ENCODE assay signal across 22 cellular contexts in the genomic region with DNA sequence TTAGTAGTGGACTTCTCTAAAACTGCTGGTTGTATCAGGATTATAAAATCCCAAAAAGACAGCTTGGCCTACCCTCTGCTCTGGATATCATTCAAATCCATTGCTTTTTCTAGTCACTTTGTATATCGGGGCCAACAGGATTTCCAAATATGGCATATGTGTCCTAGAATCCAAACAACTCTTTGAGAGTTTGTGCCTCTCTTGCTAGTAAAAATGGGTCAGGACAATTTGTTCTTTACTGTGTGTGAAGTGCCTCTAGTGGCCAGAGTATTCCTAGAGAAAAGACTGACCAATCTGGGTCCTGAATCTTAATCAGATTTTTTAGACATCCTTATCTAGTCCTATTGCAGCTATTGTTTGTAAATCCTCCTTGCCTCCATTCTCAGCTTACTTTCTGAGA. TPM values are rescaled to one million over a fixed set of nuclear protein-coding genes. Genes with fewer than 3 reads are reported as not detected.
DNase-seq lines count a peak whose midpoint lies in the region; ATAC-seq and TF ChIP-seq lines count a peak whose summit lies in the region.
"Had no signal": no experiment of that assay in that cellular context is flagged by ENCODE, and none has a peak within 500 bp of the region (broad histone marks: within the 10 kb centered on the region; RNA-seq: fewer than 3 reads in every experiment).

No MANE protein-coding gene starts in this region.

- no CpG with 5 or more reads among the region's 1 CpG for WGBS in H9 (ENCODE audit: extremely low coverage, insufficient read length, low lambda C conversion rate)

- ATAC-seq in RWPE2 (ENCODE audit: low read depth) = no peak
- ATAC-seq: SK-N-SH treated with all-trans-retinoic acid at 6 μM for 48 hours; stimulated activated memory B cell treated with anti-CD40 and anti-IgM and Interleukin-4, amounts not matched to agents 10 μg/mL and 1 μg/mL and 100 μg/mL, for 72 hours had no signal

- H3K36me3 Mint-ChIP-seq in H9 (ENCODE audit: insufficient read depth in 1 of 3, low read depth in 3 of 3) = peaks cover 0 to 6% (median 1%) of the 10 kb centered on the region in 3 experiments; a peak in 1 of 7 replicates
- peaks cover 6% of the 10 kb centered on the region for H3K36me3 Mint-ChIP-seq in glutamatergic neuron (ENCODE audit: unreplicated experiment)
- no peaks in the 10 kb centered on the region for H3K36me3 Mint-ChIP-seq in neural progenitor cell
- no peaks in the 10 kb centered on the region for H3K36me3 Mint-ChIP-seq in activated naive CD8-positive, alpha-beta T cell treated with anti-CD3 and anti-CD28 coated beads for 36 hours
- H3K36me3 Mint-ChIP-seq in HFFc6 (ENCODE audit: low read depth) = no peaks in the 10 kb centered on the region
- H3K36me3 Mint-ChIP-seq: activated naive CD4-positive, alpha-beta T cell treated with anti-CD3 and anti-CD28 coated beads, Interleukin-2, amount 10 ng/mL, durations not matched to agents 7 days and 5 days; CD4-positive, CD25-positive, alpha-beta regulatory T cell; stimulated activated memory B cell treated with anti-CD40 and anti-IgM and Interleukin-4, amounts not matched to agents 10 μg/mL and 1 μg/mL and 100 μg/mL, for 72 hours had no signal

- H2BK5ac ChIP-seq in H9 (ENCODE audit: insufficient read length, low read length) = no peak overlapping the region

- H4K20me1 ChIP-seq in H9 (ENCODE audit: control insufficient read depth, insufficient read depth, insufficient read length) = no peaks in the 10 kb centered on the region
- no peaks in the 10 kb centered on the region for H4K20me1 ChIP-seq in neural progenitor cell (ENCODE audit: low read depth)

- no peak overlapping the region for H2BK15ac ChIP-seq in H9 (ENCODE audit: low read depth, low read length)

- H4K91ac ChIP-seq in H9 (ENCODE audit: insufficient read length, low read depth, low read length) = no peak overlapping the region

- H3K4me1 ChIP-seq in H9 (ENCODE audit: insufficient read depth, low read length) = no peaks in the 10 kb centered on the region; the same call in 1 of the 2 replicates
- no peaks in the 10 kb centered on the region for H3K4me1 ChIP-seq in RWPE2 (ENCODE audit: insufficient read depth, poor library complexity, severe bottlenecking)
- H3K4me1 ChIP-seq in neural progenitor cell = no peaks in the 10 kb centered on the region

- no peak overlapping the region for H4K8ac ChIP-seq in H9 (replicated peaks; ENCODE audit: insufficient read length, low read depth, low read length)

- no peak overlapping the region for H4K5ac ChIP-seq in H9 (ENCODE audit: insufficient read length, low read depth, low read length)

- H2BK120ac ChIP-seq in H9 (ENCODE audit: low read depth, low read length, poor library complexity, severe bottlenecking) = no peak overlapping the region

- no peaks in the 10 kb centered on the region for H3K23me2 ChIP-seq in H9 (ENCODE audit: insufficient read length, low read depth, low read length, poor library complexity, severe bottlenecking)

- H3K27ac ChIP-seq in H9 (ENCODE audit: insufficient read length, low read depth, low read length) = no peak overlapping the region
- no peak overlapping the region for H3K27ac ChIP-seq in RWPE2 (ENCODE audit: poor library complexity, severe bottlenecking)
- H3K27ac ChIP-seq in neural progenitor cell = no peak overlapping the region

- H3K36me3 ChIP-seq in RWPE2 (ENCODE audit: low read depth) (no peaks in the 10 kb centered on the region), neural progenitor cell (no peaks in the 10 kb centered on the region)

- H3T11ph ChIP-seq in H9 (ENCODE audit: low read length) = no peak overlapping the region

- H3K27me3 ChIP-seq in H9 (ENCODE audit: insufficient read depth, low read length) (no peaks in the 10 kb centered on the region), RWPE2 (ENCODE audit: insufficient read depth, poor library complexity, severe bottlenecking) (no peaks in the 10 kb centered on the region), neural progenitor cell (no peaks in the 10 kb centered on the region)
- H3K27me3 ChIP-seq: testis had no signal

- H3F3A ChIP-seq in neural progenitor cell (ENCODE audit: low read depth) = no peaks in the 10 kb centered on the region

- H3K23ac ChIP-seq in H9 (ENCODE audit: insufficient read length, low read depth, low read length) = no peak overlapping the region

- H2BK12ac ChIP-seq in H9 (ENCODE audit: insufficient read length, low read depth, low read length) = no peak overlapping the region

- H3K79me2 ChIP-seq in H9 (ENCODE audit: insufficient read depth, low read length) = no peaks in the 10 kb centered on the region
- no peaks in the 10 kb centered on the region for H3K79me2 ChIP-seq in neural progenitor cell (ENCODE audit: low read depth)

- H2AFZ ChIP-seq in H9 (ENCODE audit: low read length) = no peak overlapping the region
- H2AFZ ChIP-seq in neural progenitor cell (replicated peaks) = peak overlapping the region; percentile 42

- H3K27me3 Mint-ChIP-seq in H9 (ENCODE audit: low read depth) (no peaks in the 10 kb centered on the region), glutamatergic neuron (ENCODE audit: unreplicated experiment) (peaks cover 4% of the 10 kb centered on the region), neural progenitor cell (ENCODE audit: insufficient read depth, low read depth) (no peaks in the 10 kb centered on the region), HFFc6 (ENCODE audit: insufficient read depth) (peaks cover 4% of the 10 kb centered on the region; the same call in 1 of the 2 replicates)
- no peaks in the 10 kb centered on the region for H3K27me3 Mint-ChIP-seq in activated naive CD8-positive, alpha-beta T cell treated with anti-CD3 and anti-CD28 coated beads for 36 hours
- H3K27me3 Mint-ChIP-seq: activated naive CD4-positive, alpha-beta T cell treated with anti-CD3 and anti-CD28 coated beads, Interleukin-2, amount 10 ng/mL, durations not matched to agents 7 days and 5 days; dendritic cell treated with granulocyte-macrophage colony-stimulating factor and Interleukin-4, amounts not matched to agents 40 ng/mL and 50 ng/mL, for 4 days; stimulated activated memory B cell treated with anti-CD40 and anti-IgM and Interleukin-4, amounts not matched to agents 10 μg/mL and 1 μg/mL and 100 μg/mL, for 72 hours had no signal

- no peak overlapping the region for H3K14ac ChIP-seq in H9 (ENCODE audit: insufficient read depth, low read length)

- H3K56ac ChIP-seq in H9 (ENCODE audit: insufficient read length, low read depth, low read length) = no peak overlapping the region

- H3K4me3 ChIP-seq in RWPE2 (ENCODE audit: severe bottlenecking) (no peak overlapping the region), neural progenitor cell (no peak overlapping the region)
- H3K4me3 ChIP-seq: testis had no signal

- TF ChIP-seq CTCF in H9 (conservative IDR thresholded peaks at IDR 0.05) (peak; percentile 55), RWPE2 (IDR thresholded peaks at IDR 0.05; ENCODE audit: poor library complexity, severe bottlenecking) (peak; percentile 7), glutamatergic neuron (IDR thresholded peaks at IDR 0.05; ENCODE audit: partially characterized antibody, unreplicated experiment) (no peak), neural progenitor cell (IDR thresholded peaks at IDR 0.05) (peak; percentile 37), HFFc6 (IDR thresholded peaks at IDR 0.05) (no peak)

- no peak overlapping the region for H2BK20ac ChIP-seq in H9 (ENCODE audit: low read depth, low read length, poor library complexity, severe bottlenecking)

- no peak overlapping the region for H3K4me3 Mint-ChIP-seq in H9
- H3K4me3 Mint-ChIP-seq in glutamatergic neuron (ENCODE audit: unreplicated experiment) = no peak overlapping the region
- H3K4me3 Mint-ChIP-seq in neural progenitor cell = no peak overlapping the region
- H3K4me3 Mint-ChIP-seq in activated naive CD8-positive, alpha-beta T cell treated with anti-CD3 and anti-CD28 coated beads for 36 hours = no peak overlapping the region
- H3K4me3 Mint-ChIP-seq in HFFc6 = no peak overlapping the region
- H3K4me3 Mint-ChIP-seq: activated naive CD4-positive, alpha-beta T cell treated with anti-CD3 and anti-CD28 coated beads, Interleukin-2, amount 10 ng/mL, durations not matched to agents 7 days and 5 days; activated T-helper 1 cell treated with anti-CD3 and anti-CD28 coated beads, Interleukin-12 subunit alpha, Interleukin-12 subunit beta, Interleukin-2, Interleukin-4 antibody, amounts not matched to agents 30 ng/mL and 10 ng/mL and 1 ng/mL, durations not matched to agents 14 hours and 24 hours and 36 hours; CD4-positive, CD25-positive, alpha-beta regulatory T cell; dendritic cell treated with granulocyte-macrophage colony-stimulating factor and Interleukin-4, amounts not matched to agents 40 ng/mL and 50 ng/mL, for 4 days; stimulated activated memory B cell treated with anti-CD40 and anti-IgM and Interleukin-4, amounts not matched to agents 10 μg/mL and 1 μg/mL and 100 μg/mL, for 72 hours had no signal

- no peak overlapping the region for H3K18ac ChIP-seq in H9 (ENCODE audit: insufficient read length, low read depth, low read length)

- DNase-seq in H9 (no peak), RWPE2 (ENCODE audit: low spot score) (no peak), glutamatergic neuron (no peak), neural progenitor cell (ENCODE audit: low spot score) (no peak), HFFc6 (no peak), NCI-H774 (lab: John Stamatoyannopoulos, UW) (no peak)
- DNase-seq in activated naive CD8-positive, alpha-beta T cell treated with anti-CD3 and anti-CD28 coated beads for 36 hours = no peak
- DNase-seq: activated CD4-positive, alpha-beta T cell treated with anti-CD3 and anti-CD28 coated beads, Interleukin-2, amount 50 U/mL, for 4 hours; activated naive CD4-positive, alpha-beta T cell treated with anti-CD3 and anti-CD28 coated beads, Interleukin-2, amount 10 ng/mL, durations not matched to agents 7 days and 5 days; CD4-positive, CD25-positive, alpha-beta regulatory T cell; KBM-7; kidney; NCI-H146; NCI-H510A treated with DMSO at 0.1 percent for 48 hours; nucleus accumbens; small intestine; stimulated activated CD4-positive, alpha-beta T cell treated with anti-CD3 and anti-CD28 coated beads, Interleukin-2, amount 100 ng/mL, for 24 hours; testis had no signal

- H3K4me2 ChIP-seq in H9 (ENCODE audit: insufficient read depth, insufficient read length, low read length) = no peak overlapping the region
- no peak overlapping the region for H3K4me2 ChIP-seq in neural progenitor cell

- H3K79me1 ChIP-seq in H9 (ENCODE audit: insufficient read depth, low read depth, low read length, poor library complexity, severe bottlenecking) = no peaks in the 10 kb centered on the region

- no peak overlapping the region for H3K4ac ChIP-seq in H9 (ENCODE audit: low read depth, low read length)

- no peak overlapping the region for H3K27ac Mint-ChIP-seq in H9
- H3K27ac Mint-ChIP-seq in glutamatergic neuron (ENCODE audit: unreplicated experiment) = peak overlapping the region; percentile 99
- no peak overlapping the region for H3K27ac Mint-ChIP-seq in neural progenitor cell
- no peak overlapping the region for H3K27ac Mint-ChIP-seq in activated naive CD8-positive, alpha-beta T cell treated with anti-CD3 and anti-CD28 coated beads for 36 hours
- no peak overlapping the region for H3K27ac Mint-ChIP-seq in HFFc6
- H3K27ac Mint-ChIP-seq: activated naive CD4-positive, alpha-beta T cell treated with anti-CD3 and anti-CD28 coated beads, Interleukin-2, amount 10 ng/mL, durations not matched to agents 7 days and 5 days; activated T-helper 1 cell treated with anti-CD3 and anti-CD28 coated beads, Interleukin-12 subunit alpha, Interleukin-12 subunit beta, Interleukin-2, Interleukin-4 antibody, amounts not matched to agents 30 ng/mL and 10 ng/mL and 1 ng/mL, durations not matched to agents 14 hours and 24 hours and 36 hours; CD4-positive, CD25-positive, alpha-beta regulatory T cell; dendritic cell treated with granulocyte-macrophage colony-stimulating factor and Interleukin-4, amounts not matched to agents 40 ng/mL and 50 ng/mL, for 4 days; stimulated activated memory B cell treated with anti-CD40 and anti-IgM and Interleukin-4, amounts not matched to agents 10 μg/mL and 1 μg/mL and 100 μg/mL, for 72 hours had no signal

- H3K9me3 Mint-ChIP-seq in H9 (no peaks in the 10 kb centered on the region), glutamatergic neuron (ENCODE audit: unreplicated experiment) (peaks cover 2% of the 10 kb centered on the region), neural progenitor cell (peaks cover 2% of the 10 kb centered on the region), HFFc6 (peaks cover 3% of the 10 kb centered on the region)
- peaks cover 3% of the 10 kb centered on the region for H3K9me3 Mint-ChIP-seq in activated naive CD8-positive, alpha-beta T cell treated with anti-CD3 and anti-CD28 coated beads for 36 hours
- H3K9me3 Mint-ChIP-seq: activated naive CD4-positive, alpha-beta T cell treated with anti-CD3 and anti-CD28 coated beads, Interleukin-2, amount 10 ng/mL, durations not matched to agents 7 days and 5 days; activated T-helper 1 cell treated with anti-CD3 and anti-CD28 coated beads, Interleukin-12 subunit alpha, Interleukin-12 subunit beta, Interleukin-2, Interleukin-4 antibody, amounts not matched to agents 30 ng/mL and 10 ng/mL and 1 ng/mL, durations not matched to agents 14 hours and 24 hours and 36 hours; dendritic cell treated with granulocyte-macrophage colony-stimulating factor and Interleukin-4, amounts not matched to agents 40 ng/mL and 50 ng/mL, for 4 days had no signal

- peaks cover 14 to 17% of the 10 kb centered on the region in 2 experiments for H3K4me1 Mint-ChIP-seq in H9
- peaks cover 46% of the 10 kb centered on the region for H3K4me1 Mint-ChIP-seq in glutamatergic neuron (ENCODE audit: low read depth, unreplicated experiment)
- H3K4me1 Mint-ChIP-seq in neural progenitor cell = peaks cover 37% of the 10 kb centered on the region
- H3K4me1 Mint-ChIP-seq in activated naive CD8-positive, alpha-beta T cell treated with anti-CD3 and anti-CD28 coated beads for 36 hours = no peaks in the 10 kb centered on the region
- no peaks in the 10 kb centered on the region for H3K4me1 Mint-ChIP-seq in HFFc6 (ENCODE audit: low read depth)
- H3K4me1 Mint-ChIP-seq: activated naive CD4-positive, alpha-beta T cell treated with anti-CD3 and anti-CD28 coated beads, Interleukin-2, amount 10 ng/mL, durations not matched to agents 7 days and 5 days; CD4-positive, CD25-positive, alpha-beta regulatory T cell; stimulated activated memory B cell treated with anti-CD40 and anti-IgM and Interleukin-4, amounts not matched to agents 10 μg/mL and 1 μg/mL and 100 μg/mL, for 72 hours had no signal

- H3K9me3 ChIP-seq in H9 (ENCODE audit: control insufficient read depth, low read depth, low read length) = no peaks in the 10 kb centered on the region
- H3K9me3 ChIP-seq in RWPE2 (ENCODE audit: severe bottlenecking) = no peaks in the 10 kb centered on the region
- no peaks in the 10 kb centered on the region for H3K9me3 ChIP-seq in neural progenitor cell (ENCODE audit: low read depth)
- H3K9me3 ChIP-seq: testis had no signal

- no peak overlapping the region for H2AK5ac ChIP-seq in H9 (ENCODE audit: insufficient read length, low read length)

- no peak overlapping the region for H3K9ac ChIP-seq in H9 (ENCODE audit: extremely low read depth, insufficient read length, low read length)
- H3K9ac ChIP-seq in neural progenitor cell = no peak overlapping the region

RNA-seq across cellular contexts. Expression of a gene that starts 33.5 kb away (rescaled TPM):
- 8.3 and 8.4 TPM in 2 replicates for total RNA-seq in H9 (2021)
- total RNA-seq in glutamatergic neuron (ENCODE audit: unreplicated experiment) = 11.7 TPM
- 10.0 and 16.3 TPM in 2 replicates for total RNA-seq in neural progenitor cell (ENCODE audit: low replicate concordance)
- 10 to 100 TPM; 17.0 to 17.9 TPM for total RNA-seq in activated naive CD8-positive, alpha-beta T cell treated with anti-CD3 and anti-CD28 coated beads for 36 hours
- total RNA-seq in HFFc6 (2021; fragmentation: NEBNext Ultra II Directional; extraction: Animal tissue kit (Norgen Biotek cat#: 25700)) = 10 to 100 TPM in 5 of 6 experiments, 1 to 10 TPM in 1; 8.0 to 14.3 (median 13.2) TPM

Comparison
In these comparisons a context has a peak if more than half of its experiments do, and no peak if none do; other contexts are left out.
1. CTCF ChIP-seq: peak in H9 (single experiment), RWPE2 (single experiment) and neural progenitor cell (single experiment); none in glutamatergic neuron (single experiment) and HFFc6 (single experiment).